In the genomic region with DNA sequence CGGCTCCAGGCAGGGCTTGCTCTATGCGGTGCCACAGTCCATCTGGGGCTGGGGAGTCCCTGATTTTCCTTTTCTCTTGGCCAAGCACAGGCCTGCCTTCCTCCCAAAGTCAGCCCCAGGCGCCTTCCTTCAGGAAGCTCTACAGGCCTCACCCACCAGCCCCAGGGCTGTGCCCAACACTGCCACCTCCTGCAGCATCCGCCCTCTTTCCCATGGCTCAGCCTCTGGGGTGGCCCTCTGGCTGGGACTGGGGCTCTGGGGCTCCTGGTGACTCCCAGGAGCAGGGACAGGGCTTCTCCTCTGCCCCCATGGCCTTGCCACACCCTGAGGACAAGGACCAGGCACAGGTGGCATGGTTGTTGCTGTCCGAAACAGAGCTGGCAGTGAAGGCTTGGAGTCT, we compare ENCODE assay signal across 9 cellular contexts. TPM values are rescaled to one million over a fixed set of nuclear protein-coding genes. Genes with fewer than 3 reads are reported as not detected.
DNase-seq lines count a peak whose midpoint lies in the region; ATAC-seq and TF ChIP-seq lines count a peak whose summit lies in the region.
"Had no signal": no experiment of that assay in that cellular context is flagged by ENCODE, and none has a peak within 500 bp of the region (broad histone marks: within the 10 kb centered on the region; RNA-seq: fewer than 3 reads in every experiment).

No MANE protein-coding gene starts in this region.

- peaks cover 5% of the 10 kb centered on the region for H3K4me1 Mint-ChIP-seq in activated T-helper 1 cell treated with anti-CD3 and anti-CD28 coated beads, Interleukin-12 subunit alpha, Interleukin-12 subunit beta, Interleukin-2, Interleukin-4 antibody, amounts not matched to agents 30 ng/mL and 10 ng/mL and 1 ng/mL, durations not matched to agents 14 hours and 24 hours and 36 hours (ENCODE audit: low read depth)

- H3K4me1 ChIP-seq in right atrium auricular region (peaks cover 0 to 13% of the 10 kb centered on the region in 2 donors), rectal smooth muscle tissue (ENCODE audit: control insufficient read depth, insufficient read depth, low read length) (no peaks in the 10 kb centered on the region)

- H3K27ac ChIP-seq in right atrium auricular region (peak overlapping the region; percentile 54 to 65), rectal smooth muscle tissue (ENCODE audit: low read depth, low read length) (peak overlapping the region; percentile 42)

- no peak for TF ChIP-seq CTCF in right atrium auricular region (IDR thresholded peaks at IDR 0.05)

- H3K27me3 ChIP-seq in right atrium auricular region = no peaks in the 10 kb centered on the region
- peaks cover 16% of the 10 kb centered on the region for H3K27me3 ChIP-seq in rectal smooth muscle tissue (ENCODE audit: control insufficient read depth, insufficient read depth, low read length)

- intact Hi-C loops in activated T-helper 1 cell treated with anti-CD3 and anti-CD28 coated beads, Interleukin-12 subunit alpha, Interleukin-12 subunit beta, Interleukin-2, Interleukin-4 antibody, amounts not matched to agents 30 ng/mL and 10 ng/mL and 1 ng/mL, durations not matched to agents 14 hours and 24 hours and 36 hours (cut with micrococcal nuclease) = no loop called here

- ATAC-seq in GM21360 (IDR thresholded peaks at IDR 0.05; ENCODE audit: unreplicated experiment) (no peak), HG03159 (IDR thresholded peaks at IDR 0.05; ENCODE audit: unreplicated experiment) (no peak)

- H3K9me3 ChIP-seq in right atrium auricular region = no peaks in the 10 kb centered on the region

- peak overlapping the region; percentile 42 for H3K4me3 Mint-ChIP-seq in activated T-helper 1 cell treated with anti-CD3 and anti-CD28 coated beads, Interleukin-12 subunit alpha, Interleukin-12 subunit beta, Interleukin-2, Interleukin-4 antibody, amounts not matched to agents 30 ng/mL and 10 ng/mL and 1 ng/mL, durations not matched to agents 14 hours and 24 hours and 36 hours

- no peak overlapping the region for H3K27ac Mint-ChIP-seq in activated T-helper 1 cell treated with anti-CD3 and anti-CD28 coated beads, Interleukin-12 subunit alpha, Interleukin-12 subunit beta, Interleukin-2, Interleukin-4 antibody, amounts not matched to agents 30 ng/mL and 10 ng/mL and 1 ng/mL, durations not matched to agents 14 hours and 24 hours and 36 hours

- H3K36me3 Mint-ChIP-seq in activated T-helper 1 cell treated with anti-CD3 and anti-CD28 coated beads, Interleukin-12 subunit alpha, Interleukin-12 subunit beta, Interleukin-2, Interleukin-4 antibody, amounts not matched to agents 30 ng/mL and 10 ng/mL and 1 ng/mL, durations not matched to agents 14 hours and 24 hours and 36 hours (ENCODE audit: low read depth) = no peaks in the 10 kb centered on the region

- H3K36me3 ChIP-seq in right atrium auricular region (no peaks in the 10 kb centered on the region), rectal smooth muscle tissue (ENCODE audit: control insufficient read depth, insufficient read depth, low read length) (peaks cover 5% of the 10 kb centered on the region)

- H3K4me3 ChIP-seq in right atrium auricular region = peak overlapping the region; percentile 41 to 59
- H3K4me3 ChIP-seq in rectal smooth muscle tissue (ENCODE audit: low read length) = peak overlapping the region; percentile 63

- peak overlapping the region; percentile 69 for H3K9ac ChIP-seq in rectal smooth muscle tissue (ENCODE audit: low read length)

- H3K27me3 Mint-ChIP-seq in activated T-helper 1 cell treated with anti-CD3 and anti-CD28 coated beads, Interleukin-12 subunit alpha, Interleukin-12 subunit beta, Interleukin-2, Interleukin-4 antibody, amounts not matched to agents 30 ng/mL and 10 ng/mL and 1 ng/mL, durations not matched to agents 14 hours and 24 hours and 36 hours (ENCODE audit: insufficient read depth) = peaks cover 18% of the 10 kb centered on the region

- no peaks in the 10 kb centered on the region for H3K9me3 Mint-ChIP-seq in activated T-helper 1 cell treated with anti-CD3 and anti-CD28 coated beads, Interleukin-12 subunit alpha, Interleukin-12 subunit beta, Interleukin-2, Interleukin-4 antibody, amounts not matched to agents 30 ng/mL and 10 ng/mL and 1 ng/mL, durations not matched to agents 14 hours and 24 hours and 36 hours

- DNase-seq in ELF-1 (ENCODE audit: low read depth, low spot score) = peak; percentile 14
- no peak for DNase-seq in activated T-helper 1 cell treated with anti-CD3 and anti-CD28 coated beads, Interleukin-12 subunit alpha, Interleukin-12 subunit beta, Interleukin-2, Interleukin-4 antibody, amounts not matched to agents 30 ng/mL and 10 ng/mL and 1 ng/mL, durations not matched to agents 14 hours and 24 hours and 36 hours (ENCODE audit: low spot score)
- no peak for DNase-seq in right atrium auricular region (ENCODE audit: low spot score)
- no peak for DNase-seq in GM03348 (ENCODE audit: low spot score)
- no peak for DNase-seq in GM19238 (ENCODE audit: insufficient read length, low spot score)
- DNase-seq: activated gamma-delta T cell treated with Interleukin-2 at 50 U/mL for 16 hours had no signal

RNA-seq across cellular contexts. Expression of a gene that starts 0.8 kb away (rescaled TPM):
- 1.4 and 2.7 TPM in 2 replicates for total RNA-seq in activated T-helper 1 cell treated with anti-CD3 and anti-CD28 coated beads, Interleukin-12 subunit alpha, Interleukin-12 subunit beta, Interleukin-2, Interleukin-4 antibody, amounts not matched to agents 30 ng/mL and 10 ng/mL and 1 ng/mL, durations not matched to agents 14 hours and 24 hours and 36 hours
- 10 to 100 TPM; 11.1 to 37.5 TPM for total RNA-seq in right atrium auricular region

RNA-seq across cellular contexts. Expression of a gene that starts 42.9 kb away (rescaled TPM):
- 48.0 and 49.3 TPM in 2 replicates for total RNA-seq in activated T-helper 1 cell treated with anti-CD3 and anti-CD28 coated beads, Interleukin-12 subunit alpha, Interleukin-12 subunit beta, Interleukin-2, Interleukin-4 antibody, amounts not matched to agents 30 ng/mL and 10 ng/mL and 1 ng/mL, durations not matched to agents 14 hours and 24 hours and 36 hours
- 10 to 100 TPM; 19.6 to 21.0 TPM for total RNA-seq in right atrium auricular region

RNA-seq across cellular contexts. Expression of a gene that starts 54.9 kb away (rescaled TPM):
- 113 and 117 TPM in 2 replicates for total RNA-seq in activated T-helper 1 cell treated with anti-CD3 and anti-CD28 coated beads, Interleukin-12 subunit alpha, Interleukin-12 subunit beta, Interleukin-2, Interleukin-4 antibody, amounts not matched to agents 30 ng/mL and 10 ng/mL and 1 ng/mL, durations not matched to agents 14 hours and 24 hours and 36 hours
- total RNA-seq in right atrium auricular region = 10 to 100 TPM; 28.5 to 44.6 TPM

RNA-seq across cellular contexts. Expression of a gene that starts 55.1 kb away (rescaled TPM):
- total RNA-seq in activated T-helper 1 cell treated with anti-CD3 and anti-CD28 coated beads, Interleukin-12 subunit alpha, Interleukin-12 subunit beta, Interleukin-2, Interleukin-4 antibody, amounts not matched to agents 30 ng/mL and 10 ng/mL and 1 ng/mL, durations not matched to agents 14 hours and 24 hours and 36 hours = 29.9 and 34.1 TPM in 2 replicates
- 1 to 10 TPM; 6.2 to 7.1 TPM for total RNA-seq in right atrium auricular region
